19 cellular contexts compared by ENCODE assay signal in genomic region chr3:140406655-140407054, GRCh38.
"Had no signal": no experiment of that assay in that cellular context is flagged by ENCODE, and none has a peak within 500 bp of the region (broad histone marks: within the 10 kb centered on the region; RNA-seq: fewer than 3 reads in every experiment).

No MANE protein-coding gene starts in this region.

- DNase-seq: activated T-cell treated with anti-CD3 and anti-CD28 coated beads, Interleukin-2, amount 50 U/mL, for 1 hour; aorta; brain microvascular endothelial cell; colonic mucosa; dorsolateral prefrontal cortex; effector memory CD8-positive, alpha-beta T cell; left ventricle myocardium inferior; retina; sigmoid colon; stimulated activated CD4-positive, alpha-beta T cell treated with anti-CD3 and anti-CD28 coated beads, Interleukin-2, amount 100 ng/mL, for 48 hours; stimulated activated CD8-positive, alpha-beta memory T cell treated with anti-CD3 and anti-CD28 coated beads, Interleukin-4, amount 100 ng/mL, for 48 hours; stimulated activated naive B cell treated with anti-CD40 and anti-IgM and Interleukin-4, amounts not matched to agents 10 μg/mL and 1 μg/mL and 100 μg/mL, for 72 hours; T-cell had no signal

- H3K9me3 ChIP-seq: colonic mucosa, sigmoid colon, thoracic aorta had no signal

- H3K4me1 ChIP-seq: colonic mucosa, left ventricle myocardium inferior, sigmoid colon had no signal

- H3K4me3 ChIP-seq: colonic mucosa, dorsolateral prefrontal cortex, left ventricle myocardium inferior, sigmoid colon, thoracic aorta had no signal

- ATAC-seq: activated naive CD4-positive, alpha-beta T cell treated with anti-CD3 and anti-CD28 coated beads, Interleukin-2, amount 50 U/mL, for 72 hours; effector memory CD8-positive, alpha-beta T cell; natural killer cell treated with Interleukin-12 subunit alpha and Interleukin-12 subunit beta and Interleukin-15 and Interleukin-18, amount 100 ng/mL, for 72 hours; stimulated activated naive B cell treated with anti-CD40 and anti-IgM and Interleukin-4, amounts not matched to agents 10 μg/mL and 1 μg/mL and 100 μg/mL, for 72 hours; T-cell had no signal

- H3K27me3 Mint-ChIP-seq: stimulated activated naive B cell treated with anti-CD40 and anti-IgM and Interleukin-4, amounts not matched to agents 10 μg/mL and 1 μg/mL and 100 μg/mL, for 72 hours; type B pancreatic cell had no signal

- H3K27me3 ChIP-seq: brain microvascular endothelial cell, colonic mucosa, dorsolateral prefrontal cortex, sigmoid colon had no signal

- H3K4me1 Mint-ChIP-seq: central memory CD8-positive, alpha-beta T cell; stimulated activated naive B cell treated with anti-CD40 and anti-IgM and Interleukin-4, amounts not matched to agents 10 μg/mL and 1 μg/mL and 100 μg/mL, for 72 hours; T-cell had no signal

- H3K36me3 Mint-ChIP-seq: stimulated activated naive B cell treated with anti-CD40 and anti-IgM and Interleukin-4, amounts not matched to agents 10 μg/mL and 1 μg/mL and 100 μg/mL, for 72 hours; T-cell had no signal

- H3K27ac ChIP-seq: brain microvascular endothelial cell, colonic mucosa, dorsolateral prefrontal cortex, left ventricle myocardium inferior, sigmoid colon, thoracic aorta had no signal

- H3K4me3 Mint-ChIP-seq: central memory CD8-positive, alpha-beta T cell; effector memory CD8-positive, alpha-beta T cell; natural killer cell treated with Interleukin-12 subunit alpha and Interleukin-12 subunit beta and Interleukin-15 and Interleukin-18, amount 100 ng/mL, for 72 hours; stimulated activated naive B cell treated with anti-CD40 and anti-IgM and Interleukin-4, amounts not matched to agents 10 μg/mL and 1 μg/mL and 100 μg/mL, for 72 hours; T-cell; type B pancreatic cell had no signal

- H3K27ac Mint-ChIP-seq: activated naive CD4-positive, alpha-beta T cell treated with anti-CD3 and anti-CD28 coated beads, Interleukin-2, amount 50 U/mL, for 72 hours; effector memory CD8-positive, alpha-beta T cell; natural killer cell treated with Interleukin-12 subunit alpha and Interleukin-12 subunit beta and Interleukin-15 and Interleukin-18, amount 100 ng/mL, for 72 hours; progenitor cell of endocrine pancreas; stimulated activated naive B cell treated with anti-CD40 and anti-IgM and Interleukin-4, amounts not matched to agents 10 μg/mL and 1 μg/mL and 100 μg/mL, for 72 hours; T-cell; type B pancreatic cell had no signal

- H3K36me3 ChIP-seq: brain microvascular endothelial cell, colonic mucosa, left ventricle myocardium inferior, sigmoid colon, thoracic aorta had no signal
